Comparison of ENCODE assay signal across 23 cellular contexts in the genomic region with DNA sequence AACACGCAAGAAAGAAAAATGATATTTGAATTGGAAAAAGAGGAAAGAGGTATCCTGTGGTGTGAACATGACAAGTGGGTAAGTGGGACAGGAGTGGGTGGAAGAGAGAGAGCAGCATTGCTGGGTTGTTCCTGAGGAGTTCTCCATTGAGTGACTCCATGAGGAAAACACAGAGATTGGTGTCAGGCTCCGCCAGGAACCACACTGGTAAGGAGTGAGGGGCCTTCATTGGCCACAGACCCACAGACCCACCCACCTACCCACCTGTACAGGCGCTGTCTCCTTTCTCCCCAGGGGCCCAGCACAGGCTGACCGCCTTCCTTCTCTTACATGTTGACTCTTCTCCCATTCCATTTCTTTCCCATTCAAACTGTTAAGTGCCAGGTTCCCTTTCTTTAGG. TPM values are rescaled to one million over a fixed set of nuclear protein-coding genes. Genes with fewer than 3 reads are reported as not detected.
DNase-seq lines count a peak whose midpoint lies in the region; ATAC-seq lines count a peak whose summit lies in the region.
"Had no signal": no experiment of that assay in that cellular context is flagged by ENCODE, and none has a peak within 500 bp of the region (broad histone marks: within the 10 kb centered on the region; RNA-seq: fewer than 3 reads in every experiment).

No MANE protein-coding gene starts in this region.

- H3K9ac ChIP-seq in BLaER1 treated with 17β-estradiol and CSF1 and Interleukin-3, amounts not matched to agents 10 nM and 100 nM: no peak overlapping the region

- ATAC-seq in sciatic nerve: no peak
- ATAC-seq: GM12878 had no signal

- intact Hi-C loops in sciatic nerve (cut with DNase I): no loop called here

- H3K9me3 ChIP-seq in BLaER1 treated with 17β-estradiol and CSF1 and Interleukin-3, amounts not matched to agents 10 nM and 100 nM (replicated peaks in 1 of 11): no peaks in the 10 kb centered on the region
- H3K9me3 ChIP-seq: BE2C had no signal

- no peaks in the 10 kb centered on the region for H4K20me1 ChIP-seq in BLaER1 treated with 17β-estradiol and CSF1 and Interleukin-3, amounts not matched to agents 10 nM and 100 nM

- peaks cover 9 to 24% (median 12%) of the 10 kb centered on the region in 10 experiments for H3K4me1 ChIP-seq in BLaER1 treated with 17β-estradiol and CSF1 and Interleukin-3, amounts not matched to agents 10 nM and 100 nM
- H3K4me1 ChIP-seq: BE2C had no signal

- H3K27me3 ChIP-seq in BLaER1 treated with 17β-estradiol and CSF1 and Interleukin-3, amounts not matched to agents 10 nM and 100 nM: no peaks in the 10 kb centered on the region

- H3K36me3 ChIP-seq in BLaER1 treated with 17β-estradiol and CSF1 and Interleukin-3, amounts not matched to agents 10 nM and 100 nM: no peaks in the 10 kb centered on the region
- H3K36me3 ChIP-seq: BE2C had no signal

- DNase-seq in sciatic nerve (ENCODE audit: low spot score) (peak; percentile 37), activated T-cell treated with anti-CD3 and anti-CD28 coated beads for 4 hours (no peak), HuH-7.5 (ENCODE audit: low spot score) (no peak)
- DNase-seq in stimulated activated naive CD4-positive, alpha-beta T cell (lab: John Stamatoyannopoulos, UW): no peak
- DNase-seq: 8988T; ACHN; BE2C; C1 segment of cervical spinal cord; CD4-positive, alpha-beta memory T cell; CD4-positive, CD25-positive, alpha-beta regulatory T cell; CD8-positive, alpha-beta memory T cell; COR-L47; DMS 273 treated with DMSO at 0.1 percent for 48 hours; DMS53; DMS79; DND-41; EL; GDM1 had no signal

- H3K4me2 ChIP-seq in BLaER1 treated with 17β-estradiol and CSF1 and Interleukin-3, amounts not matched to agents 10 nM and 100 nM: peak overlapping the region in 9 of 11 experiments; percentile 35 to 73 (median 48); a peak in 13 of 22 replicates

- H3K4me3 ChIP-seq in BLaER1 treated with 17β-estradiol and CSF1 and Interleukin-3, amounts not matched to agents 10 nM and 100 nM: no peak overlapping the region
- H3K4me3 ChIP-seq: GM12878 had no signal

- no peak overlapping the region for H3K27ac ChIP-seq in BLaER1 treated with 17β-estradiol and CSF1 and Interleukin-3, amounts not matched to agents 10 nM and 100 nM

RNA-seq across cellular contexts. Expression of gene S100A7A, which starts 20.9 kb away (rescaled TPM):
- total RNA-seq in sciatic nerve: not detected
- total RNA-seq: A673; CD4-positive, alpha-beta memory T cell; CD4-positive, CD25-positive, alpha-beta regulatory T cell; CD8-positive, alpha-beta memory T cell; Daoy; G401; GM12878 had no signal

RNA-seq across cellular contexts. Expression of gene S100A7, which starts 23.2 kb away (rescaled TPM):
- 0.85 TPM for total RNA-seq in sciatic nerve
- total RNA-seq: A673; CD4-positive, alpha-beta memory T cell; CD4-positive, CD25-positive, alpha-beta regulatory T cell; CD8-positive, alpha-beta memory T cell; Daoy; G401; GM12878 had no signal

RNA-seq across cellular contexts. Expression of gene S100A8, which starts 46.4 kb away (rescaled TPM):
- total RNA-seq in sciatic nerve: 192 TPM
- total RNA-seq: A673; CD4-positive, CD25-positive, alpha-beta regulatory T cell; CD8-positive, alpha-beta memory T cell; Daoy; G401; GM12878 had no signal
